1 cellular context compared by ENCODE assay signal in genomic region chr1:150621497-150622113, GRCh38.
A peak's percentile ranks its signal among the peaks of the same experiment; 100 is the strongest.
TF ChIP-seq lines count a peak whose summit lies in the region.

No MANE protein-coding gene starts in this region.

TF ChIP-seq in GM12878, 131 proteins besides CTCF, POLR2A, EP300 and RAD21 (continued from another document):
- TF ChIP-seq REST (IDR thresholded peaks at IDR 0.05; ENCODE audit: low read depth, low read length) (no peak), SUZ12 (IDR thresholded peaks at IDR 0.05; ENCODE audit: unreplicated experiment) (no peak), SREBF2 (IDR thresholded peaks at IDR 0.05; ENCODE audit: low read length) (no peak), RUNX3 (IDR thresholded peaks at IDR 0.05; ENCODE audit: low read length) (no peak; the same call in 1 of the 2 replicates), HDAC2 (IDR thresholded peaks at IDR 0.05) (no peak), SREBF1 (IDR thresholded peaks at IDR 0.05; ENCODE audit: low read length) (no peak), SRF (IDR thresholded peaks at IDR 0.05; ENCODE audit: low read depth in 2 of 2, low read length in 2 of 2) (no peak), CREM (IDR thresholded peaks at IDR 0.05; ENCODE audit: low read depth) (no peak), PML (IDR thresholded peaks at IDR 0.05; ENCODE audit: low read length) (no peak), KLF5 (IDR thresholded peaks at IDR 0.05; ENCODE audit: partially characterized antibody) (no peak), HDGF (IDR thresholded peaks at IDR 0.05) (0 out of 2 replicates have a peak, but pooled peaks have one; percentile 65), PBX3 (IDR thresholded peaks at IDR 0.05; ENCODE audit: insufficient replicate concordance, low read depth, low read length) (no peak), MYC (IDR thresholded peaks at IDR 0.05; ENCODE audit: insufficient read depth, insufficient read length, insufficient replicate concordance, low read length, severe bottlenecking) (no peak), EED (IDR thresholded peaks at IDR 0.05; ENCODE audit: low read depth) (no peak), TCF12 (IDR thresholded peaks at IDR 0.05; ENCODE audit: low read depth, low read length) (no peak), IRF5 (IDR thresholded peaks at IDR 0.05; ENCODE audit: borderline replicate concordance) (no peak), IKZF2 (IDR thresholded peaks at IDR 0.05) (no peak), PKNOX1 (IDR thresholded peaks at IDR 0.05) (peak; percentile 56; the same call in 1 of the 2 replicates), MTA2 (IDR thresholded peaks at IDR 0.05; ENCODE audit: low read depth) (no peak), SUPT20H (IDR thresholded peaks at IDR 0.05; ENCODE audit: borderline replicate concordance, control insufficient read depth, low read depth, low read length) (no peak), BACH1 (IDR thresholded peaks at IDR 0.05; ENCODE audit: borderline replicate concordance) (no peak), MEF2A (IDR thresholded peaks at IDR 0.05; ENCODE audit: insufficient read depth, low read depth, low read length) (0 out of 2 replicates have a peak, but pooled peaks have one; percentile 16), NRF1 (conservative IDR thresholded peaks at IDR 0.05; ENCODE audit: low read depth, low read length) (no peak), FOXM1 (IDR thresholded peaks at IDR 0.05; ENCODE audit: low read depth, low read length) (0 out of 2 replicates have a peak, but pooled peaks have one; percentile 31), ETV6 (conservative IDR thresholded peaks at IDR 0.05 in 1 of 2, IDR thresholded peaks at IDR 0.05 in 1 of 2; ENCODE audit: borderline replicate concordance in 1 of 2, low read depth in 1 of 2) (no peak)
- TF ChIP-seq, protein P1, sequence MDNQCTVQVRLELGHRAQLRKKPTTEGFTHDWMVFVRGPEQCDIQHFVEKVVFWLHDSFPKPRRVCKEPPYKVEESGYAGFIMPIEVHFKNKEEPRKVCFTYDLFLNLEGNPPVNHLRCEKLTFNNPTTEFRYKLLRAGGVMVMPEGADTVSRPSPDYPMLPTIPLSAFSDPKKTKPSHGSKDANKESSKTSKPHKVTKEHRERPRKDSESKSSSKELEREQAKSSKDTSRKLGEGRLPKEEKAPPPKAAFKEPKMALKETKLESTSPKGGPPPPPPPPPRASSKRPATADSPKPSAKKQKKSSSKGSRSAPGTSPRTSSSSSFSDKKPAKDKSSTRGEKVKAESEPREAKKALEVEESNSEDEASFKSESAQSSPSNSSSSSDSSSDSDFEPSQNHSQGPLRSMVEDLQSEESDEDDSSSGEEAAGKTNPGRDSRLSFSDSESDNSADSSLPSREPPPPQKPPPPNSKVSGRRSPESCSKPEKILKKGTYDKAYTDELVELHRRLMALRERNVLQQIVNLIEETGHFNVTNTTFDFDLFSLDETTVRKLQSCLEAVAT (IDR thresholded peaks at IDR 0.05) = peak; percentile 11; the same call in 1 of the 2 replicates
- TF ChIP-seq, protein P2, sequence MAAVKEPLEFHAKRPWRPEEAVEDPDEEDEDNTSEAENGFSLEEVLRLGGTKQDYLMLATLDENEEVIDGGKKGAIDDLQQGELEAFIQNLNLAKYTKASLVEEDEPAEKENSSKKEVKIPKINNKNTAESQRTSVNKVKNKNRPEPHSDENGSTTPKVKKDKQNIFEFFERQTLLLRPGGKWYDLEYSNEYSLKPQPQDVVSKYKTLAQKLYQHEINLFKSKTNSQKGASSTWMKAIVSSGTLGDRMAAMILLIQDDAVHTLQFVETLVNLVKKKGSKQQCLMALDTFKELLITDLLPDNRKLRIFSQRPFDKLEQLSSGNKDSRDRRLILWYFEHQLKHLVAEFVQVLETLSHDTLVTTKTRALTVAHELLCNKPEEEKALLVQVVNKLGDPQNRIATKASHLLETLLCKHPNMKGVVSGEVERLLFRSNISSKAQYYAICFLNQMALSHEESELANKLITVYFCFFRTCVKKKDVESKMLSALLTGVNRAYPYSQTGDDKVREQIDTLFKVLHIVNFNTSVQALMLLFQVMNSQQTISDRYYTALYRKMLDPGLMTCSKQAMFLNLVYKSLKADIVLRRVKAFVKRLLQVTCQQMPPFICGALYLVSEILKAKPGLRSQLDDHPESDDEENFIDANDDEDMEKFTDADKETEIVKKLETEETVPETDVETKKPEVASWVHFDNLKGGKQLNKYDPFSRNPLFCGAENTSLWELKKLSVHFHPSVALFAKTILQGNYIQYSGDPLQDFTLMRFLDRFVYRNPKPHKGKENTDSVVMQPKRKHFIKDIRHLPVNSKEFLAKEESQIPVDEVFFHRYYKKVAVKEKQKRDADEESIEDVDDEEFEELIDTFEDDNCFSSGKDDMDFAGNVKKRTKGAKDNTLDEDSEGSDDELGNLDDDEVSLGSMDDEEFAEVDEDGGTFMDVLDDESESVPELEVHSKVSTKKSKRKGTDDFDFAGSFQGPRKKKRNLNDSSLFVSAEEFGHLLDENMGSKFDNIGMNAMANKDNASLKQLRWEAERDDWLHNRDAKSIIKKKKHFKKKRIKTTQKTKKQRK (IDR thresholded peaks at IDR 0.05; ENCODE audit: low read depth, low read length) = no peak
- TF ChIP-seq, protein P3, sequence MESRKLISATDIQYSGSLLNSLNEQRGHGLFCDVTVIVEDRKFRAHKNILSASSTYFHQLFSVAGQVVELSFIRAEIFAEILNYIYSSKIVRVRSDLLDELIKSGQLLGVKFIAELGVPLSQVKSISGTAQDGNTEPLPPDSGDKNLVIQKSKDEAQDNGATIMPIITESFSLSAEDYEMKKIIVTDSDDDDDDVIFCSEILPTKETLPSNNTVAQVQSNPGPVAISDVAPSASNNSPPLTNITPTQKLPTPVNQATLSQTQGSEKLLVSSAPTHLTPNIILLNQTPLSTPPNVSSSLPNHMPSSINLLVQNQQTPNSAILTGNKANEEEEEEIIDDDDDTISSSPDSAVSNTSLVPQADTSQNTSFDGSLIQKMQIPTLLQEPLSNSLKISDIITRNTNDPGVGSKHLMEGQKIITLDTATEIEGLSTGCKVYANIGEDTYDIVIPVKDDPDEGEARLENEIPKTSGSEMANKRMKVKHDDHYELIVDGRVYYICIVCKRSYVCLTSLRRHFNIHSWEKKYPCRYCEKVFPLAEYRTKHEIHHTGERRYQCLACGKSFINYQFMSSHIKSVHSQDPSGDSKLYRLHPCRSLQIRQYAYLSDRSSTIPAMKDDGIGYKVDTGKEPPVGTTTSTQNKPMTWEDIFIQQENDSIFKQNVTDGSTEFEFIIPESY (IDR thresholded peaks at IDR 0.05) = no peak
- TF ChIP-seq, protein P4, sequence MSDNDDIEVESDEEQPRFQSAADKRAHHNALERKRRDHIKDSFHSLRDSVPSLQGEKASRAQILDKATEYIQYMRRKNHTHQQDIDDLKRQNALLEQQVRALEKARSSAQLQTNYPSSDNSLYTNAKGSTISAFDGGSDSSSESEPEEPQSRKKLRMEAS (IDR thresholded peaks at IDR 0.05; ENCODE audit: low read depth, low read length) = no peak
- TF ChIP-seq, protein P5, sequence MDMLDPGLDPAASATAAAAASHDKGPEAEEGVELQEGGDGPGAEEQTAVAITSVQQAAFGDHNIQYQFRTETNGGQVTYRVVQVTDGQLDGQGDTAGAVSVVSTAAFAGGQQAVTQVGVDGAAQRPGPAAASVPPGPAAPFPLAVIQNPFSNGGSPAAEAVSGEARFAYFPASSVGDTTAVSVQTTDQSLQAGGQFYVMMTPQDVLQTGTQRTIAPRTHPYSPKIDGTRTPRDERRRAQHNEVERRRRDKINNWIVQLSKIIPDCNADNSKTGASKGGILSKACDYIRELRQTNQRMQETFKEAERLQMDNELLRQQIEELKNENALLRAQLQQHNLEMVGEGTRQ (IDR thresholded peaks at IDR 0.05; ENCODE audit: borderline replicate concordance, low read depth, low read length) = no peak
